Comparison of ENCODE assay signal across 18 cellular contexts in genomic region chr7:55206235-55207029, GRCh38.
A peak's percentile ranks its signal among the peaks of the same experiment; 100 is the strongest.
DNase-seq lines count a peak whose midpoint lies in the region; ATAC-seq, FAIRE-seq and TF ChIP-seq lines count a peak whose summit lies in the region.
"Had no signal": no experiment of that assay in that cellular context is flagged by ENCODE, and none has a peak within 500 bp of the region (broad histone marks: within the 10 kb centered on the region; RNA-seq: fewer than 3 reads in every experiment).

No MANE protein-coding gene starts in this region.

- TF ChIP-seq EP300 in SK-N-SH (IDR thresholded peaks at IDR 0.05; ENCODE audit: borderline replicate concordance in 1 of 2, low read depth in 1 of 2, low read length in 1 of 2) = no peak

- POLR2A ChIA-PET in SK-N-SH (lab: Yijun Ruan, JAX) = no interaction called here

- no peak overlapping the region for H3K27ac Mint-ChIP-seq in stimulated activated naive CD8-positive, alpha-beta T cell treated with anti-CD3 and anti-CD28 coated beads, Interleukin-15, amount 100 ng/mL, for 72 hours
- no peak overlapping the region for H3K27ac Mint-ChIP-seq in astrocyte (ENCODE audit: unreplicated experiment)
- H3K27ac Mint-ChIP-seq in stimulated activated effector memory CD8-positive, alpha-beta T cell treated with anti-CD3 and anti-CD28 coated beads, Interleukin-12 subunit alpha, Interleukin-12 subunit beta, amount 100 ng/mL, for 72 hours = no peak overlapping the region
- H3K27ac Mint-ChIP-seq: activated naive CD8-positive, alpha-beta T cell treated with anti-CD3 and anti-CD28 coated beads, Interleukin-2, amount 10 ng/mL, durations not matched to agents 7 days and 5 days; mesothelial cell of epicardium had no signal

- CTCF ChIA-PET in SK-N-SH (lab: Yijun Ruan, JAX) = interaction anchor here (11.2 kb wide), 1 partner anchor 48 kb away, joined by 132 read pairs; no protein-coding TSS in a partner anchor

- H3K36me3 ChIP-seq in astrocyte (ENCODE audit: insufficient read depth, low read length) (peaks cover 64% of the 10 kb centered on the region), SK-N-SH (replicated peaks in 1 of 2; ENCODE audit: control insufficient read depth in 1 of 2, insufficient read depth in 2 of 2, low read length in 1 of 2) (peaks cover 49 to 94% of the 10 kb centered on the region in 2 experiments)
- H3K36me3 ChIP-seq: WERI-Rb-1 had no signal

- H3K27me3 ChIP-seq in astrocyte (ENCODE audit: insufficient read depth, low read length) (no peaks in the 10 kb centered on the region), SK-N-SH (ENCODE audit: insufficient read depth) (no peaks in the 10 kb centered on the region)

- peaks cover 1% of the 10 kb centered on the region for H3K27me3 Mint-ChIP-seq in stimulated activated naive CD8-positive, alpha-beta T cell treated with anti-CD3 and anti-CD28 coated beads, Interleukin-15, amount 100 ng/mL, for 72 hours
- no peaks in the 10 kb centered on the region for H3K27me3 Mint-ChIP-seq in astrocyte (ENCODE audit: low read depth, unreplicated experiment)
- H3K27me3 Mint-ChIP-seq: activated naive CD8-positive, alpha-beta T cell treated with anti-CD3 and anti-CD28 coated beads, Interleukin-2, amount 10 ng/mL, durations not matched to agents 7 days and 5 days had no signal

- ATAC-seq in stimulated activated naive CD8-positive, alpha-beta T cell treated with anti-CD3 and anti-CD28 coated beads, Interleukin-15, amount 100 ng/mL, for 72 hours = peak; percentile 58
- ATAC-seq in stimulated activated naive CD8-positive, alpha-beta T cell treated with anti-CD3 and anti-CD28 coated beads, Interleukin-15, Interleukin-2, amounts not matched to agents 100 U/mL and 50 U/mL, for 24 hours = no peak
- ATAC-seq in HG02973 (IDR thresholded peaks at IDR 0.05; ENCODE audit: unreplicated experiment) = peak; percentile 57
- ATAC-seq in stimulated activated effector memory CD8-positive, alpha-beta T cell treated with anti-CD3 and anti-CD28 coated beads, Interleukin-12 subunit alpha, Interleukin-12 subunit beta, amount 100 ng/mL, for 72 hours = peak; percentile 71

- H3K4me3 Mint-ChIP-seq in stimulated activated naive CD8-positive, alpha-beta T cell treated with anti-CD3 and anti-CD28 coated beads, Interleukin-15, amount 100 ng/mL, for 72 hours = no peak overlapping the region
- no peak overlapping the region for H3K4me3 Mint-ChIP-seq in astrocyte (ENCODE audit: unreplicated experiment)
- no peak overlapping the region for H3K4me3 Mint-ChIP-seq in stimulated activated effector memory CD8-positive, alpha-beta T cell treated with anti-CD3 and anti-CD28 coated beads, Interleukin-12 subunit alpha, Interleukin-12 subunit beta, amount 100 ng/mL, for 72 hours
- H3K4me3 Mint-ChIP-seq: activated naive CD8-positive, alpha-beta T cell treated with anti-CD3 and anti-CD28 coated beads, Interleukin-2, amount 10 ng/mL, durations not matched to agents 7 days and 5 days; mesothelial cell of epicardium had no signal

- H3K9me3 ChIP-seq in astrocyte (ENCODE audit: insufficient read depth, low read depth, low read length) = no peaks in the 10 kb centered on the region
- no peaks in the 10 kb centered on the region for H3K9me3 ChIP-seq in SK-N-SH
- H3K9me3 ChIP-seq: Caco-2 had no signal

- H3K79me2 ChIP-seq in astrocyte (ENCODE audit: insufficient read depth, low read length) (no peaks in the 10 kb centered on the region), SK-N-SH (ENCODE audit: insufficient read depth) (no peaks in the 10 kb centered on the region)
- H3K79me2 ChIP-seq: parathyroid adenoma had no signal

- no peak for DNase-seq in stimulated activated naive CD8-positive, alpha-beta T cell treated with anti-CD3 and anti-CD28 coated beads, Interleukin-15, amount 100 ng/mL, for 72 hours
- no peak for DNase-seq in stimulated activated naive CD8-positive, alpha-beta T cell treated with anti-CD3 and anti-CD28 coated beads, Interleukin-15, Interleukin-2, amounts not matched to agents 100 U/mL and 50 U/mL, for 24 hours
- DNase-seq in astrocyte (ENCODE audit: low read depth) (peak; percentile 38), SK-N-SH (no peak), 8988T (no peak)
- DNase-seq in stimulated activated effector memory CD8-positive, alpha-beta T cell treated with anti-CD3 and anti-CD28 coated beads, Interleukin-12 subunit alpha, Interleukin-12 subunit beta, amount 100 ng/mL, for 72 hours (ENCODE audit: low spot score in 2 of 2) = peak in 1 of 2 donors; percentile 37
- DNase-seq in activated effector memory CD4-positive, alpha-beta T cell treated with Interleukin-2 at 50 U/mL for 16 hours = no peak
- DNase-seq: activated naive CD8-positive, alpha-beta T cell treated with anti-CD3 and anti-CD28 coated beads, Interleukin-2, amount 10 ng/mL, durations not matched to agents 7 days and 5 days; Caco-2; glutamatergic neuron; NCI-H1092; small intestine; WERI-Rb-1 had no signal

- H3K9ac ChIP-seq in astrocyte (ENCODE audit: low read length) (peak overlapping the region; percentile 30), SK-N-SH (no peak overlapping the region)
- H3K9ac ChIP-seq: parathyroid adenoma had no signal

- TF ChIP-seq RAD21 in SK-N-SH (IDR thresholded peaks at IDR 0.05; ENCODE audit: low read length) = no peak

- 90% methylated on average over 9 of the region's 9 CpGs for WGBS in SK-N-SH (ENCODE audit: low lambda C conversion rate)

- no peak for FAIRE-seq in astrocyte (lab: Jason Lieb, UNC)
- FAIRE-seq: endothelial cell of umbilical vein, keratinocyte, small intestine had no signal

- H3K4me3 ChIP-seq in astrocyte (ENCODE audit: insufficient read depth, low read depth, low read length) = no peak overlapping the region
- no peak overlapping the region for H3K4me3 ChIP-seq in SK-N-SH (ENCODE audit: low read depth in 2 of 2, low read length in 1 of 2)

- H3K4me1 ChIP-seq in astrocyte (ENCODE audit: insufficient read depth, low read length) (peaks cover 11% of the 10 kb centered on the region), SK-N-SH (ENCODE audit: control insufficient read depth in 1 of 2, insufficient read depth in 2 of 2, low read depth in 1 of 2, low read length in 1 of 2) (peaks cover 2 to 8% of the 10 kb centered on the region in 2 experiments; a peak in 2 of 4 replicates)
- H3K4me1 ChIP-seq: parathyroid adenoma had no signal

- no peak for TF ChIP-seq CTCF in astrocyte (IDR thresholded peaks at IDR 0.05; ENCODE audit: insufficient read depth, low read depth, low read length)
- no peak for TF ChIP-seq CTCF in SK-N-SH (IDR thresholded peaks at IDR 0.05)

- peak overlapping the region; percentile 14 for H3K4me2 ChIP-seq in astrocyte (ENCODE audit: low read length)
- H3K4me2 ChIP-seq in SK-N-SH = no peak overlapping the region

- no peaks in the 10 kb centered on the region for H3K9me2 ChIP-seq in SK-N-SH

- no peaks in the 10 kb centered on the region for H3K9me3 Mint-ChIP-seq in stimulated activated naive CD8-positive, alpha-beta T cell treated with anti-CD3 and anti-CD28 coated beads, Interleukin-15, amount 100 ng/mL, for 72 hours
- no peaks in the 10 kb centered on the region for H3K9me3 Mint-ChIP-seq in astrocyte (ENCODE audit: unreplicated experiment)
- H3K9me3 Mint-ChIP-seq in stimulated activated effector memory CD8-positive, alpha-beta T cell treated with anti-CD3 and anti-CD28 coated beads, Interleukin-12 subunit alpha, Interleukin-12 subunit beta, amount 100 ng/mL, for 72 hours = no peaks in the 10 kb centered on the region
- H3K9me3 Mint-ChIP-seq: activated naive CD8-positive, alpha-beta T cell treated with anti-CD3 and anti-CD28 coated beads, Interleukin-2, amount 10 ng/mL, durations not matched to agents 7 days and 5 days; mesothelial cell of epicardium had no signal

- H2AFZ ChIP-seq in astrocyte (ENCODE audit: low read depth, low read length) (no peak overlapping the region), SK-N-SH (ENCODE audit: low read depth) (no peak overlapping the region)
- H2AFZ ChIP-seq: parathyroid adenoma had no signal

- H3K27ac ChIP-seq in astrocyte (ENCODE audit: low read depth, low read length) = peak overlapping the region; percentile 43
- no peak overlapping the region for H3K27ac ChIP-seq in SK-N-SH (ENCODE audit: low read depth in 2 of 2, low read length in 1 of 2)
- H3K27ac ChIP-seq: parathyroid adenoma, WERI-Rb-1 had no signal

- no peaks in the 10 kb centered on the region for H3K4me1 Mint-ChIP-seq in stimulated activated naive CD8-positive, alpha-beta T cell treated with anti-CD3 and anti-CD28 coated beads, Interleukin-15, amount 100 ng/mL, for 72 hours
- H3K4me1 Mint-ChIP-seq in astrocyte (ENCODE audit: low read depth, unreplicated experiment) = peaks cover 4% of the 10 kb centered on the region
- peaks cover 4% of the 10 kb centered on the region for H3K4me1 Mint-ChIP-seq in stimulated activated effector memory CD8-positive, alpha-beta T cell treated with anti-CD3 and anti-CD28 coated beads, Interleukin-12 subunit alpha, Interleukin-12 subunit beta, amount 100 ng/mL, for 72 hours
- H3K4me1 Mint-ChIP-seq: activated naive CD8-positive, alpha-beta T cell treated with anti-CD3 and anti-CD28 coated beads, Interleukin-2, amount 10 ng/mL, durations not matched to agents 7 days and 5 days had no signal

- H3K36me3 Mint-ChIP-seq in astrocyte (ENCODE audit: low read depth, unreplicated experiment) = peaks cover 5% of the 10 kb centered on the region
- H3K36me3 Mint-ChIP-seq in stimulated activated effector memory CD8-positive, alpha-beta T cell treated with anti-CD3 and anti-CD28 coated beads, Interleukin-12 subunit alpha, Interleukin-12 subunit beta, amount 100 ng/mL, for 72 hours = no peaks in the 10 kb centered on the region
- H3K36me3 Mint-ChIP-seq: activated naive CD8-positive, alpha-beta T cell treated with anti-CD3 and anti-CD28 coated beads, Interleukin-2, amount 10 ng/mL, durations not matched to agents 7 days and 5 days had no signal

- H3F3A ChIP-seq in SK-N-SH (replicated peaks; ENCODE audit: insufficient read depth) = peaks cover 27% of the 10 kb centered on the region

- H4K20me1 ChIP-seq in astrocyte (ENCODE audit: insufficient read depth, low read length) = no peaks in the 10 kb centered on the region
- H4K20me1 ChIP-seq in SK-N-SH (ENCODE audit: insufficient read depth) = 0 out of 2 replicates have a peak, but pooled peaks cover 3% of the 10 kb centered on the region

TF ChIP-seq in SK-N-SH, 30 proteins besides CTCF, POLR2A, EP300 and RAD21:
- no peak for TF ChIP-seq MEF2A (IDR thresholded peaks at IDR 0.05; ENCODE audit: borderline replicate concordance, low read depth)
- no peak for TF ChIP-seq SMC3 (IDR thresholded peaks at IDR 0.05; ENCODE audit: low read depth, low read length)
- TF ChIP-seq GABPA (IDR thresholded peaks at IDR 0.05; ENCODE audit: low read depth) = no peak
- TF ChIP-seq POLR2AphosphoS5 (IDR thresholded peaks at IDR 0.05; ENCODE audit: low read depth, low read length) = no peak
- no peak for TF ChIP-seq YY1 (IDR thresholded peaks at IDR 0.05; ENCODE audit: low read depth)
- TF ChIP-seq TEAD4 (IDR thresholded peaks at IDR 0.05; ENCODE audit: borderline replicate concordance, insufficient read depth) = no peak
TF ChIP-seq in SK-N-SH: peak in this region for 0.
